8 cellular contexts compared by ENCODE assay signal in the genomic region with DNA sequence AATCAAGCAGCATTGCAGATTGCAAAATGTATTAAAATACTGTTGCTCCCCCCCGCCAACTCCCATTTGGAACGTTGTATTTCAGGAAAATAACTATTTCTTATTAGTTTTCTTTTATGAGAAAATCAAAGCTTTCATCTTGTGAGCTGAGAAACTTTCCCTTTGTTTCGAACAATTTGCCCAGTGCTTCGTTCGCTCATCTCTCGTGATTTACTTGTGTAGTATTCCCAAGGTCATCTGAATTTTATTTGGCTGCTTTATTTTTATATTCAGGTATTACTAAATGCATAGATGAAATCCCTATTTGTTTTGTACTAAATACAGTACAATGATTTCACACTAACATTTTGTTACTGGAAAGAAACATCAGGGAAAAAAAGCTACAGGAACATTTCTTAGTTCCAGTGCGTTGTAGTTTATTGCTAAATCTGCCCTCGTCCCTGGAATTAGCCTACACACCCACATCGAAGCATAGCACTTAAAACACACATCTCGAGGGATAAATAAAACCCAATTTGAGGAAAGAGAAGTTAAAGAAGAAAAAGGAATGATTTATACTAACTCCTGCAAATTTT. TPM values are rescaled to one million over a fixed set of nuclear protein-coding genes. Genes with fewer than 3 reads are reported as not detected.
DNase-seq lines count a peak whose midpoint lies in the region; ATAC-seq, FAIRE-seq and TF ChIP-seq lines count a peak whose summit lies in the region.

No MANE protein-coding gene starts in this region.

- peak; percentile 21 for FAIRE-seq in islet of Langerhans (lab: Jason Lieb, UNC)

- no peaks in the 10 kb centered on the region for H3K4me1 ChIP-seq in BE2C

- in situ Hi-C loops in KBM-7 (cut with MboI; ENCODE audit: low pct_unique_long_range_greater_than_20kb, low sequenced_read_pairs), result no loop called here

- ATAC-seq in HG03280 (IDR thresholded peaks at IDR 0.05; ENCODE audit: unreplicated experiment), result no peak
- no peak for ATAC-seq in activated CD4-positive, CD25-positive, alpha-beta regulatory T cell treated with anti-CD3 and anti-CD28 coated beads, Interleukin-2, amount 50 U/mL, for 24 hours

- no peaks in the 10 kb centered on the region for H3K9me3 ChIP-seq in BE2C

- no peaks in the 10 kb centered on the region for H3K27me3 ChIP-seq in BE2C
- H3K27me3 ChIP-seq in HL-60 (ENCODE audit: insufficient read depth, poor library complexity, severe bottlenecking), result no peaks in the 10 kb centered on the region

- H3K4me3 ChIP-seq in BE2C (ENCODE audit: low read depth, low read length) (peak overlapping the region; percentile 80), HL-60 (replicated peaks; ENCODE audit: insufficient read depth, low read length) (peak overlapping the region; percentile 50)

- no peaks in the 10 kb centered on the region for H3K36me3 ChIP-seq in BE2C

- no peak for TF ChIP-seq CTCF in BE2C (IDR thresholded peaks at IDR 0.05; ENCODE audit: low read depth, low read length)
- no peak for TF ChIP-seq CTCF in HL-60 (IDR thresholded peaks at IDR 0.05; ENCODE audit: insufficient read depth, low read length)

- no peak for DNase-seq in BE2C
- DNase-seq in HL-60 (ENCODE audit: low read depth in 1 of 2, low spot score in 1 of 2), result no peak
- no peak for DNase-seq in substantia nigra (lab: John Stamatoyannopoulos, UW)
- no peak for DNase-seq in KBM-7

- peak overlapping the region; percentile 86; the same call in 1 of the 2 replicates for H3K27ac ChIP-seq in HL-60 (replicated peaks)
- H3K27ac ChIP-seq in angular gyrus (ENCODE audit: low read depth, low read length), result peak overlapping the region; percentile 89
- H3K27ac ChIP-seq in substantia nigra (ENCODE audit: low read depth, low read length, poor library complexity, severe bottlenecking), result peak overlapping the region; percentile 73

RNA-seq across cellular contexts. Expression of gene EBLN1, which starts 12.0 kb away (rescaled TPM):
- polyA plus RNA-seq in BE2C (2012; ENCODE audit: insufficient read depth, insufficient read length, low read depth), result not detected
